In genomic region chr6:34236423-34237315, GRCh38 we compare ENCODE assay signal across 8 cellular contexts. TPM values are rescaled to one million over a fixed set of nuclear protein-coding genes. Genes with fewer than 3 reads are reported as not detected.
DNase-seq lines count a peak whose midpoint lies in the region; ATAC-seq and TF ChIP-seq lines count a peak whose summit lies in the region.

A gene with protein sequence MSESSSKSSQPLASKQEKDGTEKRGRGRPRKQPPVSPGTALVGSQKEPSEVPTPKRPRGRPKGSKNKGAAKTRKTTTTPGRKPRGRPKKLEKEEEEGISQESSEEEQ (plus strand): TSS chr6:34236873. CDS start chr6:34240781, 3,908 bp downstream.

- peaks cover 41% of the 10 kb centered on the region for H4K20me1 ChIP-seq in BLaER1

- ATAC-seq in GM19351 (IDR thresholded peaks at IDR 0.05; ENCODE audit: unreplicated experiment) = peak; percentile 72
- ATAC-seq in HG03469 (IDR thresholded peaks at IDR 0.05; ENCODE audit: unreplicated experiment) = peak; percentile 38

- peaks cover 53% of the 10 kb centered on the region for H3K4me1 ChIP-seq in BLaER1

- H3K4me2 ChIP-seq in BLaER1 = peak within 1 kb of the TSS; percentile 96

- peaks cover 27% of the 10 kb centered on the region for H3K36me3 ChIP-seq in BLaER1

- peak in 1 of 2 donors; percentile 58 for TF ChIP-seq POLR2A in lower leg skin (IDR thresholded peaks at IDR 0.05)

- TF ChIP-seq CTCF in dorsolateral prefrontal cortex (IDR thresholded peaks at IDR 0.05 in 54 of 56, conservative IDR thresholded peaks at IDR 0.05 in 2 of 56; ENCODE audit: low read depth in 1 of 56, partially characterized antibody in 56 of 56) (peak in 6 of 56 donors; percentile 5 to 36 (median 18)), lower leg skin (IDR thresholded peaks at IDR 0.05) (no peak)

- H3K4me3 ChIP-seq in BLaER1 = peak within 1 kb of the TSS; percentile 99
- H3K4me3 ChIP-seq in dorsolateral prefrontal cortex = peak within 1 kb of the TSS; percentile 69 to 93 (median 81)
- H3K4me3 ChIP-seq in lower leg skin (ENCODE audit: low read depth, poor library complexity, severe bottlenecking) = peak within 1 kb of the TSS; percentile 46

- intact Hi-C loops in dorsolateral prefrontal cortex (cut with DNase I) = loop anchor here in 1 of 2 donors (1.0 kb wide), 1 partner anchor 12 kb away; no protein-coding TSS in a partner anchor
- intact Hi-C loops in lower leg skin (cut with DNase I; ENCODE audit: low total_unique reads) = no loop called here

- WGBS in lower leg skin, 2 donors = 1 to 3% methylated on average over 45 to 55 of the region's 93 CpGs

- no peaks in the 10 kb centered on the region for H3K27me3 ChIP-seq in BLaER1
- no peaks in the 10 kb centered on the region for H3K27me3 ChIP-seq in dorsolateral prefrontal cortex

- H3K9ac ChIP-seq in BLaER1 = peak within 1 kb of the TSS; percentile 99

- H3K27ac ChIP-seq in BLaER1 = peak within 1 kb of the TSS; percentile 100
- peak within 1 kb of the TSS; percentile 79 to 97 (median 93) for H3K27ac ChIP-seq in dorsolateral prefrontal cortex

- H3K9me3 ChIP-seq in BLaER1 = no peaks in the 10 kb centered on the region

- DNase-seq in NCI-H748 (lab: John Stamatoyannopoulos, UW; ENCODE audit: unreplicated experiment) (peak; percentile 95), dorsolateral prefrontal cortex (peak; percentile 76 to 89 (median 85)), lower leg skin (ENCODE audit: low spot score in 2 of 2) (peak; percentile 82 to 97)
- DNase-seq in activated CD4-positive, alpha-beta T cell treated with anti-CD3 and anti-CD28 coated beads, Interleukin-2, amount 50 U/mL, for 48 hours = peak; percentile 90
- DNase-seq in stimulated activated CD4-positive, alpha-beta T cell treated with anti-CD3 and anti-CD28 coated beads, Interleukin-4, amount 100 ng/mL, for 48 hours (ENCODE audit: low read depth in 2 of 2) = peak; percentile 87

RNA-seq across cellular contexts. Expression of the gene that starts here (rescaled TPM):
- 10 to 100 TPM; 33.1 to 85.0 (median 58.3) TPM for total RNA-seq in dorsolateral prefrontal cortex
- total RNA-seq in lower leg skin = 100 to 1,000 TPM; 134 to 188 (median 167) TPM

Comparison
In these comparisons a context has a peak if more than half of its experiments do, and no peak if none do; other contexts are left out.
1. Peak in every context shown above with its lines: DNase-seq, ATAC-seq, H3K4me3 ChIP-seq and H3K27ac ChIP-seq.
2. H3K4me3 ChIP-seq: peak in every context shown above with its lines; median percentile 99 in BLaER1; 81 in dorsolateral prefrontal cortex; 46 in lower leg skin.